In the genomic region with DNA sequence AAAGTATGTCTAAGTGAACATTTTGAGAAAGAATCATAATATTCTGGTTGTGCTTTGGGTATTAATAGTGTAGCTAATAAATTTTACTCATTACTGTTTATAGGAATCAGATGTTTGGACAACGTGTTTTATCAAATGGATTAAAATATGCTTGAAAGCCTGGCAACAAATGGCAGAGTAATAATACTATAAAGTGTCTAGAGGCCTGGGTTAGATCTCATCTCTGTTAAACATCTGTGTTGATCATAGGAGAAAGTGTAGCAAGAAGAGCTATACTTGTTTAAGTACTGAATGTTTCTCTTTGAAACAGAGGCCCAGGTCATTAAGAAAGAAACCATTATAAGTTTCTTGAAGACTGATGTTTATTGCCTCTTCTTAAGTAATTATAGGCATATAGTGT, we compare ENCODE assay signal across 1 cellular context.
TF ChIP-seq lines count a peak whose summit lies in the region.

No MANE protein-coding gene starts in this region.

TF ChIP-seq in SK-N-SH treated with all-trans-retinoic acid at 6 μM for 48 hours, 23 proteins besides CTCF, POLR2A, EP300 and RAD21 (continued from another document):
- TF ChIP-seq, protein P1, sequence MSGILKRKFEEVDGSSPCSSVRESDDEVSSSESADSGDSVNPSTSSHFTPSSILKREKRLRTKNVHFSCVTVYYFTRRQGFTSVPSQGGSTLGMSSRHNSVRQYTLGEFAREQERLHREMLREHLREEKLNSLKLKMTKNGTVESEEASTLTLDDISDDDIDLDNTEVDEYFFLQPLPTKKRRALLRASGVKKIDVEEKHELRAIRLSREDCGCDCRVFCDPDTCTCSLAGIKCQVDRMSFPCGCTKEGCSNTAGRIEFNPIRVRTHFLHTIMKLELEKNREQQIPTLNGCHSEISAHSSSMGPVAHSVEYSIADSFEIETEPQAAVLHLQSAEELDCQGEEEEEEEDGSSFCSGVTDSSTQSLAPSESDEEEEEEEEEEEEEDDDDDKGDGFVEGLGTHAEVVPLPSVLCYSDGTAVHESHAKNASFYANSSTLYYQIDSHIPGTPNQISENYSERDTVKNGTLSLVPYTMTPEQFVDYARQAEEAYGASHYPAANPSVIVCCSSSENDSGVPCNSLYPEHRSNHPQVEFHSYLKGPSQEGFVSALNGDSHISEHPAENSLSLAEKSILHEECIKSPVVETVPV (CRISPR knock-in tag; IDR thresholded peaks at IDR 0.05): no peak
- TF ChIP-seq ISL1 (CRISPR knock-in tag; IDR thresholded peaks at IDR 0.05) (no peak), BACH2 (CRISPR knock-in tag; IDR thresholded peaks at IDR 0.05; ENCODE audit: borderline replicate concordance) (no peak), ZFP3 (CRISPR knock-in tag; IDR thresholded peaks at IDR 0.05) (no peak), PPARA (CRISPR knock-in tag; IDR thresholded peaks at IDR 0.05; ENCODE audit: borderline replicate concordance) (no peak), ZFP30 (CRISPR knock-in tag; IDR thresholded peaks at IDR 0.05) (no peak), ARNTL (CRISPR knock-in tag; IDR thresholded peaks at IDR 0.05; ENCODE audit: borderline replicate concordance, low read depth) (no peak), ZNF70 (CRISPR knock-in tag; IDR thresholded peaks at IDR 0.05) (no peak), ZNF8 (CRISPR knock-in tag; IDR thresholded peaks at IDR 0.05) (no peak), ZNF565 (CRISPR knock-in tag; conservative IDR thresholded peaks at IDR 0.05; ENCODE audit: low read depth) (no peak)
- TF ChIP-seq, protein P2, sequence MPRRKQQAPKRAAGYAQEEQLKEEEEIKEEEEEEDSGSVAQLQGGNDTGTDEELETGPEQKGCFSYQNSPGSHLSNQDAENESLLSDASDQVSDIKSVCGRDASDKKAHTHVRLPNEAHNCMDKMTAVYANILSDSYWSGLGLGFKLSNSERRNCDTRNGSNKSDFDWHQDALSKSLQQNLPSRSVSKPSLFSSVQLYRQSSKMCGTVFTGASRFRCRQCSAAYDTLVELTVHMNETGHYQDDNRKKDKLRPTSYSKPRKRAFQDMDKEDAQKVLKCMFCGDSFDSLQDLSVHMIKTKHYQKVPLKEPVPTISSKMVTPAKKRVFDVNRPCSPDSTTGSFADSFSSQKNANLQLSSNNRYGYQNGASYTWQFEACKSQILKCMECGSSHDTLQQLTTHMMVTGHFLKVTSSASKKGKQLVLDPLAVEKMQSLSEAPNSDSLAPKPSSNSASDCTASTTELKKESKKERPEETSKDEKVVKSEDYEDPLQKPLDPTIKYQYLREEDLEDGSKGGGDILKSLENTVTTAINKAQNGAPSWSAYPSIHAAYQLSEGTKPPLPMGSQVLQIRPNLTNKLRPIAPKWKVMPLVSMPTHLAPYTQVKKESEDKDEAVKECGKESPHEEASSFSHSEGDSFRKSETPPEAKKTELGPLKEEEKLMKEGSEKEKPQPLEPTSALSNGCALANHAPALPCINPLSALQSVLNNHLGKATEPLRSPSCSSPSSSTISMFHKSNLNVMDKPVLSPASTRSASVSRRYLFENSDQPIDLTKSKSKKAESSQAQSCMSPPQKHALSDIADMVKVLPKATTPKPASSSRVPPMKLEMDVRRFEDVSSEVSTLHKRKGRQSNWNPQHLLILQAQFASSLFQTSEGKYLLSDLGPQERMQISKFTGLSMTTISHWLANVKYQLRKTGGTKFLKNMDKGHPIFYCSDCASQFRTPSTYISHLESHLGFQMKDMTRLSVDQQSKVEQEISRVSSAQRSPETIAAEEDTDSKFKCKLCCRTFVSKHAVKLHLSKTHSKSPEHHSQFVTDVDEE (CRISPR knock-in tag; IDR thresholded peaks at IDR 0.05): no peak
- TF ChIP-seq, protein P3, sequence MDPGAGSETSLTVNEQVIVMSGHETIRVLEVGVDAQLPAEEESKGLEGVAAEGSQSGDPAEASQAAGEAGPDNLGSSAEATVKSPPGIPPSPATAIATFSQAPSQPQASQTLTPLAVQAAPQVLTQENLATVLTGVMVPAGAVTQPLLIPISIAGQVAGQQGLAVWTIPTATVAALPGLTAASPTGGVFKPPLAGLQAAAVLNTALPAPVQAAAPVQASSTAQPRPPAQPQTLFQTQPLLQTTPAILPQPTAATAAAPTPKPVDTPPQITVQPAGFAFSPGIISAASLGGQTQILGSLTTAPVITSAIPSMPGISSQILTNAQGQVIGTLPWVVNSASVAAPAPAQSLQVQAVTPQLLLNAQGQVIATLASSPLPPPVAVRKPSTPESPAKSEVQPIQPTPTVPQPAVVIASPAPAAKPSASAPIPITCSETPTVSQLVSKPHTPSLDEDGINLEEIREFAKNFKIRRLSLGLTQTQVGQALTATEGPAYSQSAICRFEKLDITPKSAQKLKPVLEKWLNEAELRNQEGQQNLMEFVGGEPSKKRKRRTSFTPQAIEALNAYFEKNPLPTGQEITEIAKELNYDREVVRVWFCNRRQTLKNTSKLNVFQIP (CRISPR knock-in tag; IDR thresholded peaks at IDR 0.05; ENCODE audit: borderline replicate concordance, low read depth): no peak
